1 cellular context compared by ENCODE assay signal in the genomic region with DNA sequence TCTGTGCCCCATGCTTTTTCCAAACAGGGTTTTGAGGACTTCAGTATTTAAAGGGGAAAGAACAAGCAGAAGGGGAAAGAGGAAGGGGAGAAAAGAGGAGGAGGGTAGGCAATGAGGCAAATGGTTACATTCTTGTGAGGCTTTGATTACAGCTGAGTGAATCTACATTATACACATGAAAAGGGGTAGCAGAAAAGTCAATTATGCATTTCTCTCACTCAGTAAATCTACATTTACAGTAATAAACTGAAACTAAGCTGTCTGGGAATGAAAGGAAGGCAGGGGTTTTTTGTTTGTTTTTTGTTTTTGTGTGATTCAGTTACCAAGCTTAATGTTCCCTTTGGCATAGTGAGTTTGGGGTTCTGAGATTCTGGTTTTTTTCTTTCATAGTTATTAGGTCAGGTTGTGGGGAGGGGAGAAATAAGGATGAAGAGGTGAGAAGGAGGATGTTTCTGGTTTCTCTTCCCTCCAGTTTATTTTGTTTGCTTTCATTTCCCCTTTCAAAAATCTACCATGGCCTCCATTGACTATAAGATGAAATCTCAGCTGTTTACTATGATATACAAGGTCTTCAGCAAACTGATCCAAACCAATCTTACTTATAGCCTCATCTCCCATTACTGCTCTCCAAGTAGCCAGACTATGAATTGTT.
TF ChIP-seq lines count a peak whose summit lies in the region.

No MANE protein-coding gene starts in this region.

TF ChIP-seq in GM12878, 131 proteins besides CTCF, POLR2A, EP300 and RAD21 (continued from another document):
- TF ChIP-seq, protein P1, sequence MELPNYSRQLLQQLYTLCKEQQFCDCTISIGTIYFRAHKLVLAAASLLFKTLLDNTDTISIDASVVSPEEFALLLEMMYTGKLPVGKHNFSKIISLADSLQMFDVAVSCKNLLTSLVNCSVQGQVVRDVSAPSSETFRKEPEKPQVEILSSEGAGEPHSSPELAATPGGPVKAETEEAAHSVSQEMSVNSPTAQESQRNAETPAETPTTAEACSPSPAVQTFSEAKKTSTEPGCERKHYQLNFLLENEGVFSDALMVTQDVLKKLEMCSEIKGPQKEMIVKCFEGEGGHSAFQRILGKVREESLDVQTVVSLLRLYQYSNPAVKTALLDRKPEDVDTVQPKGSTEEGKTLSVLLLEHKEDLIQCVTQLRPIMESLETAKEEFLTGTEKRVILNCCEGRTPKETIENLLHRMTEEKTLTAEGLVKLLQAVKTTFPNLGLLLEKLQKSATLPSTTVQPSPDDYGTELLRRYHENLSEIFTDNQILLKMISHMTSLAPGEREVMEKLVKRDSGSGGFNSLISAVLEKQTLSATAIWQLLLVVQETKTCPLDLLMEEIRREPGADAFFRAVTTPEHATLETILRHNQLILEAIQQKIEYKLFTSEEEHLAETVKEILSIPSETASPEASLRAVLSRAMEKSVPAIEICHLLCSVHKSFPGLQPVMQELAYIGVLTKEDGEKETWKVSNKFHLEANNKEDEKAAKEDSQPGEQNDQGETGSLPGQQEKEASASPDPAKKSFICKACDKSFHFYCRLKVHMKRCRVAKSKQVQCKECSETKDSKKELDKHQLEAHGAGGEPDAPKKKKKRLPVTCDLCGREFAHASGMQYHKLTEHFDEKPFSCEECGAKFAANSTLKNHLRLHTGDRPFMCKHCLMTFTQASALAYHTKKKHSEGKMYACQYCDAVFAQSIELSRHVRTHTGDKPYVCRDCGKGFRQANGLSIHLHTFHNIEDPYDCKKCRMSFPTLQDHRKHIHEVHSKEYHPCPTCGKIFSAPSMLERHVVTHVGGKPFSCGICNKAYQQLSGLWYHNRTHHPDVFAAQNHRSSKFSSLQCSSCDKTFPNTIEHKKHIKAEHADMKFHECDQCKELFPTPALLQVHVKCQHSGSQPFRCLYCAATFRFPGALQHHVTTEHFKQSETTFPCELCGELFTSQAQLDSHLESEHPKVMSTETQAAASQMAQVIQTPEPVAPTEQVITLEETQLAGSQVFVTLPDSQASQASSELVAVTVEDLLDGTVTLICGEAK (IDR thresholded peaks at IDR 0.05; ENCODE audit: borderline replicate concordance): no peak
